8 cellular contexts compared by ENCODE assay signal in the genomic region with DNA sequence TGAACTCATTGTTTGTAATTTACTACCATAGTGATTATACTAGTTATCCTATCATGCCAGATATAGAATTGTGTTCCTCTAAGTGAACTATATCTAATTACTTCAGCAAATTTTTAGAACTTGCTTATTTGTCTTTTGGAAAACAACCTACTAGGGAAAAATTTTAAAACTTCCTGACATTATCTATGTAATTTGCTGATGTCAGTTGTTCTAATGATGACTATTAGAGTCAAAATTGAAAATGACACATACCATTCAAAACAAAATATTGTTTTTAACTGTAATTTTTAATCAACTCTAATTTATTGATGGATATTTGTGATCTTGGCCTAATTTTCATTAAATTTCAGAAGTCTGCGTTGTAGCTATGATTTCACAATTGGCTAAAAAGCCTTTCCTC.
"Had no signal": no experiment of that assay in that cellular context is flagged by ENCODE, and none has a peak within 500 bp of the region (broad histone marks: within the 10 kb centered on the region; RNA-seq: fewer than 3 reads in every experiment).

No MANE protein-coding gene starts in this region.

- ATAC-seq: HCT116 had no signal

- H3K4me3 ChIP-seq: GM23248, HAP-1 had no signal

- DNase-seq: GM23248, GOT3, H7, HFFc6, KBM-7 had no signal

- H3K9ac ChIP-seq: GM23248 had no signal

- H2AFZ ChIP-seq: GM23248 had no signal

- H3K27ac ChIP-seq: GM23248, HL-60 had no signal

- H3K36me3 ChIP-seq: HAP-1 had no signal

- H3K9me3 ChIP-seq: HAP-1 had no signal
